29 cellular contexts compared by ENCODE assay signal in genomic region chr13:97130201-97130600, GRCh38.
"Had no signal": no experiment of that assay in that cellular context is flagged by ENCODE, and none has a peak within 500 bp of the region (broad histone marks: within the 10 kb centered on the region; RNA-seq: fewer than 3 reads in every experiment).

No MANE protein-coding gene starts in this region.

- H3K27ac Mint-ChIP-seq: activated CD4-positive, alpha-beta memory T cell treated with anti-CD3 and anti-CD28 coated beads for 36 hours; activated CD4-positive, alpha-beta T cell treated with anti-CD3 and anti-CD28 coated beads, Interleukin-2, amount 10 ng/mL, durations not matched to agents 24 days and 14 days; activated naive CD4-positive, alpha-beta T cell treated with anti-CD3 and anti-CD28 coated beads, Interleukin-2, amount 50 U/mL, for 72 hours; naive thymus-derived CD4-positive, alpha-beta T cell; T-helper 1 cell treated with Interleukin-12 subunit alpha and Interleukin-12 subunit beta and Interleukin-4 antibody, amounts not matched to agents 30 μg/mL and 1 μg/mL, for 36 hours had no signal

- ATAC-seq: activated CD4-positive, CD25-positive, alpha-beta regulatory T cell treated with anti-CD3 and anti-CD28 coated beads, Interleukin-2, amount 50 U/mL, for 24 hours; activated naive CD4-positive, alpha-beta T cell treated with anti-CD3 and anti-CD28 coated beads, Interleukin-2, amount 50 U/mL, for 72 hours; gastroesophageal sphincter; left cardiac atrium; left ventricle myocardium superior; naive thymus-derived CD4-positive, alpha-beta T cell; psoas muscle; upper lobe of right lung had no signal

- H3K36me3 ChIP-seq: cardiac muscle cell, gastroesophageal sphincter, spleen, suprapubic skin, tibial artery, upper lobe of right lung, WERI-Rb-1 had no signal

- H3K27ac ChIP-seq: cardiac muscle cell, coronary artery, dorsolateral prefrontal cortex, gastroesophageal sphincter, parathyroid adenoma, psoas muscle, spleen, suprapubic skin, tibial artery, upper lobe of right lung, WERI-Rb-1 had no signal

- H3K4me3 Mint-ChIP-seq: activated CD4-positive, alpha-beta memory T cell treated with anti-CD3 and anti-CD28 coated beads for 36 hours; activated CD4-positive, alpha-beta T cell treated with anti-CD3 and anti-CD28 coated beads, Interleukin-2, amount 10 ng/mL, durations not matched to agents 24 days and 14 days; naive thymus-derived CD4-positive, alpha-beta T cell; T-helper 1 cell treated with Interleukin-12 subunit alpha and Interleukin-12 subunit beta and Interleukin-4 antibody, amounts not matched to agents 30 μg/mL and 1 μg/mL, for 36 hours had no signal

- H3K9me3 Mint-ChIP-seq: activated CD4-positive, alpha-beta memory T cell treated with anti-CD3 and anti-CD28 coated beads for 36 hours; activated CD4-positive, alpha-beta T cell treated with anti-CD3 and anti-CD28 coated beads, Interleukin-2, amount 10 ng/mL, durations not matched to agents 24 days and 14 days; T-helper 1 cell treated with Interleukin-12 subunit alpha and Interleukin-12 subunit beta and Interleukin-4 antibody, amounts not matched to agents 30 μg/mL and 1 μg/mL, for 36 hours had no signal

- H3K9me3 ChIP-seq: gastroesophageal sphincter, psoas muscle, spleen, suprapubic skin, tibial artery, upper lobe of right lung had no signal

- H3K36me3 Mint-ChIP-seq: activated CD4-positive, alpha-beta memory T cell treated with anti-CD3 and anti-CD28 coated beads for 36 hours; naive thymus-derived CD4-positive, alpha-beta T cell had no signal

- H3K27me3 ChIP-seq: cardiac muscle cell, dorsolateral prefrontal cortex, gastroesophageal sphincter, hepatocyte, suprapubic skin, tibial artery, upper lobe of right lung had no signal

- DNase-seq: activated CD4-positive, alpha-beta memory T cell treated with anti-CD3 and anti-CD28 coated beads for 36 hours; activated CD4-positive, alpha-beta T cell treated with anti-CD3 and anti-CD28 coated beads, Interleukin-2, amount 10 ng/mL, durations not matched to agents 24 days and 14 days; activated naive CD4-positive, alpha-beta T cell; activated T-cell treated with anti-CD3 and anti-CD28 coated beads, Interleukin-2, amount 50 U/mL, for 48 hours; anterior cingulate cortex; dorsolateral prefrontal cortex; effector memory CD4-positive, alpha-beta T cell; erythroblast; left cardiac atrium; left ventricle myocardium superior; naive thymus-derived CD4-positive, alpha-beta T cell; nucleus accumbens; psoas muscle; spleen; stimulated activated naive CD4-positive, alpha-beta T cell; SW 1271; T1000; tibial artery; upper lobe of right lung; WERI-Rb-1 had no signal

- H3K4me1 ChIP-seq: parathyroid adenoma had no signal

- H3K4me3 ChIP-seq: cardiac muscle cell, coronary artery, dorsolateral prefrontal cortex, gastroesophageal sphincter, hepatocyte, psoas muscle, spleen, suprapubic skin, tibial artery, upper lobe of right lung had no signal
